ENCODE assay signal across 1 cellular context in genomic region chr9:71628247-71628646, GRCh38.
TF ChIP-seq lines count a peak whose summit lies in the region.

No MANE protein-coding gene starts in this region.

TF ChIP-seq in GM23338, 12 proteins besides CTCF, POLR2A, EP300 and RAD21 (continued from another document):
- TF ChIP-seq ZNF462 (CRISPR knock-in tag; IDR thresholded peaks at IDR 0.05) (no peak), CREB1 (CRISPR knock-in tag; IDR thresholded peaks at IDR 0.05; ENCODE audit: low read depth) (no peak), ZNF331 (CRISPR knock-in tag; IDR thresholded peaks at IDR 0.05; ENCODE audit: low read depth) (no peak), EZH2phosphoT487 (IDR thresholded peaks at IDR 0.05; ENCODE audit: unreplicated experiment) (no peak), STAT1 (IDR thresholded peaks at IDR 0.05; ENCODE audit: unreplicated experiment) (no peak)
